25 cellular contexts compared by ENCODE assay signal in the genomic region with DNA sequence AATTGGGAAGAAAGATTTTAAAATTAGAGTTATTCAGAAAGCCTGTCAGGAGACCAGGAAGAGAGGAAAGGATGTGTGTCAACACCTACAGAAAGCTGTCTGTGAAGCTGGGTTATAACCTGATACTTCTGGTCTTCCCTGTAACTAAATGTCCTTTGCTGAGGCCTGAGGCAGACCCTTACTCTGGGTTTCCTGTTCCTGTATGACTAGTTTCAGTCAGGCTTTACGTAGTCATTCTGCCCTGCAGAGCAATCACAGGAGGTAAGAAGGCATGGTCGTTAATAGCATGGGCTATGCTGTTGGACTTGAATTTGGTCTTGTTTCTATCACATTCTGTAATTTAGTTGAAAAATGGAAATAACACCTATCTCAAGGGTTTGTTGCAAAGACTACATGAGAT.
DNase-seq lines count a peak whose midpoint lies in the region; ATAC-seq and TF ChIP-seq lines count a peak whose summit lies in the region.
"Had no signal": no experiment of that assay in that cellular context is flagged by ENCODE, and none has a peak within 500 bp of the region (broad histone marks: within the 10 kb centered on the region; RNA-seq: fewer than 3 reads in every experiment).

No MANE protein-coding gene starts in this region.

- H3K9ac ChIP-seq in mammary epithelial cell (ENCODE audit: insufficient read depth, low read length) = no peak overlapping the region
- H3K9ac ChIP-seq: BLaER1, KMS-11, SK-N-SH had no signal

- WGBS in aorta, 2 donors = 85 to 89% methylated on average over 2 of the region's 2 CpGs
- WGBS in mammary epithelial cell (ENCODE audit: low coverage, missing lambda C conversion rate) = 33% methylated on average over 1 of the region's 2 CpGs

- H3K36me3 ChIP-seq in aorta (ENCODE audit: control insufficient read depth in 1 of 2, insufficient read depth in 2 of 2, low read length in 1 of 2) = no peaks in the 10 kb centered on the region
- no peaks in the 10 kb centered on the region for H3K36me3 ChIP-seq in mammary epithelial cell (ENCODE audit: insufficient read depth, low read length)
- H3K36me3 ChIP-seq: BLaER1 had no signal

- dilution Hi-C loops in mammary epithelial cell (cut with HindIII; ENCODE audit: low sequenced_read_pairs) = no loop called here

- no peaks in the 10 kb centered on the region for H3K9me3 ChIP-seq in aorta (ENCODE audit: control insufficient read depth, low read length)
- H3K9me3 ChIP-seq in mammary epithelial cell (replicated peaks; ENCODE audit: insufficient read depth, low read length) = no peaks in the 10 kb centered on the region
- H3K9me3 ChIP-seq: BLaER1, Caco-2, SK-N-SH had no signal

- ATAC-seq in HG02759 (IDR thresholded peaks at IDR 0.05; ENCODE audit: unreplicated experiment) (peak; percentile 47), HG03457 (IDR thresholded peaks at IDR 0.05; ENCODE audit: unreplicated experiment) (peak; percentile 49), esophagus mucosa (peak; percentile 73), aorta (ENCODE audit: low FRiP score) (no peak)
- ATAC-seq: Panc1 had no signal

- no TSS peak for BruUV-seq in mammary epithelial cell (replicated peaks; lab: Mats Ljungman, UMichigan)

- no peak overlapping the region for H3K4me3 ChIP-seq in aorta (ENCODE audit: low read length in 2 of 2)
- H3K4me3 ChIP-seq in mammary epithelial cell (replicated peaks in 1 of 3; ENCODE audit: insufficient read depth in 1 of 3, low read depth in 2 of 3, low read length in 3 of 3) = no peak overlapping the region
- H3K4me3 ChIP-seq: BLaER1 had no signal

- no peaks in the 10 kb centered on the region for H3K79me2 ChIP-seq in mammary epithelial cell (ENCODE audit: insufficient read depth, low read length)

- H3K27me3 ChIP-seq in aorta (ENCODE audit: control insufficient read depth in 1 of 2, insufficient read depth in 2 of 2, low read length in 1 of 2) (no peaks in the 10 kb centered on the region), mammary epithelial cell (ENCODE audit: insufficient read depth, low read length) (no peaks in the 10 kb centered on the region)
- H3K27me3 ChIP-seq: BLaER1 had no signal

- H3K27ac ChIP-seq in aorta (ENCODE audit: low read depth in 1 of 2, low read length in 2 of 2) = no peak overlapping the region
- no peak overlapping the region for H3K27ac ChIP-seq in mammary epithelial cell (ENCODE audit: insufficient read depth, low read depth, low read length)
- H3K27ac ChIP-seq: 22Rv1, BLaER1, KMS-11 had no signal

- no peak for TF ChIP-seq CTCF in mammary epithelial cell (conservative IDR thresholded peaks at IDR 0.05 in 1 of 2, IDR thresholded peaks at IDR 0.05 in 1 of 2; ENCODE audit: extremely low read depth in 1 of 2, insufficient read depth in 1 of 2, low read depth in 1 of 2, low read length in 2 of 2)

- no peak overlapping the region for H3K4me2 ChIP-seq in mammary epithelial cell (ENCODE audit: insufficient read depth, low read depth, low read length)
- H3K4me2 ChIP-seq: BLaER1, KMS-11, SK-N-SH had no signal

- intact Hi-C loops in aorta (cut with DNase I) (no loop called here), mammary epithelial cell (cut with micrococcal nuclease) (no loop called here)

- in situ Hi-C loops in mammary epithelial cell (cut with MboI; ENCODE audit: low sequenced_read_pairs in 2 of 2) = no loop called here

- DNase-seq in ELF-1 (ENCODE audit: low read depth, low spot score) = peak; percentile 40
- no peak for DNase-seq in aorta
- no peak for DNase-seq in COLO829 (ENCODE audit: low spot score)
- DNase-seq in NCI-H2196 (lab: John Stamatoyannopoulos, UW; ENCODE audit: unreplicated experiment) = no peak
- DNase-seq in mammary epithelial cell = no peak
- DNase-seq: ACHN; Caco-2; CD4-positive, alpha-beta T cell; DND-41; H7; HFFc6; NCI-H1092 treated with DMSO at 0.1 percent for 48 hours; NCI-H1436 treated with DMSO at 0.1 percent for 48 hours; NCI-H1930; NCI-H2227 treated with DMSO at 0.1 percent for 48 hours; NCI-H510A; SIG-M5; SK-N-SH had no signal

- CTCF ChIA-PET in mammary epithelial cell (lab: Charles Lee; ENCODE audit: low non-redundant PET) = no interaction called here

- no peaks in the 10 kb centered on the region for H4K20me1 ChIP-seq in mammary epithelial cell (ENCODE audit: insufficient read depth, low read length)
- H4K20me1 ChIP-seq: BLaER1 had no signal

- no peak overlapping the region for H2AFZ ChIP-seq in mammary epithelial cell (ENCODE audit: low read depth, low read length)

- no peaks in the 10 kb centered on the region for H3K4me1 ChIP-seq in aorta (ENCODE audit: control insufficient read depth in 1 of 2, insufficient read depth in 2 of 2, low read length in 2 of 2)
- no peaks in the 10 kb centered on the region for H3K4me1 ChIP-seq in mammary epithelial cell (ENCODE audit: insufficient read depth, low read length)
- H3K4me1 ChIP-seq: Caco-2 had no signal
